Comparison of ENCODE assay signal across 31 cellular contexts in genomic region chr5:94847726-94848125, GRCh38.
"Had no signal": no experiment of that assay in that cellular context is flagged by ENCODE, and none has a peak within 500 bp of the region (broad histone marks: within the 10 kb centered on the region; RNA-seq: fewer than 3 reads in every experiment).

No MANE protein-coding gene starts in this region.

- H2AFZ ChIP-seq: PC-9 had no signal

- H3K27ac ChIP-seq: ascending aorta, cardiac muscle cell, colonic mucosa, PC-9, RWPE1, WERI-Rb-1 had no signal

- DNase-seq: activated CD4-positive, alpha-beta T cell treated with anti-CD3 and anti-CD28 coated beads, Interleukin-2, amount 10 ng/mL, durations not matched to agents 24 days and 14 days; activated CD4-positive, alpha-beta T cell treated with anti-CD3 and anti-CD28 coated beads, Interleukin-2, amount 50 U/mL, for 4 hours; activated gamma-delta T cell; activated naive CD4-positive, alpha-beta T cell treated with Interleukin-2 at 50 U/mL for 16 hours; activated naive CD8-positive, alpha-beta T cell treated with anti-CD3 and anti-CD28 coated beads, Interleukin-2, amount 10 ng/mL, durations not matched to agents 7 days and 5 days; activated T-cell treated with anti-CD3 and anti-CD28 coated beads, Interleukin-2, amount 50 U/mL, for 24 hours; amygdala; colonic mucosa; KBM-7; MM.1S; MV-4-11; NCI-H1092 treated with DMSO at 0.1 percent for 48 hours; NCI-H1694; NCI-H1930; NCI-H2081 treated with DMSO at 0.1 percent for 48 hours; NCI-H345; NCI-H524 treated with DMSO at 0.1 percent for 48 hours; PC-9; SIG-M5; T-cell; T-helper 9 cell; WERI-Rb-1 had no signal

- H3K9me3 ChIP-seq: ascending aorta, colonic mucosa had no signal

- H3K4me3 ChIP-seq: ascending aorta, cardiac muscle cell, colonic mucosa, PC-9 had no signal

- H3K4me1 ChIP-seq: ascending aorta, colonic mucosa had no signal

- H3K4me2 ChIP-seq: PC-9 had no signal

- H3K4me1 Mint-ChIP-seq: activated naive CD4-positive, alpha-beta T cell treated with anti-CD3 and anti-CD28 coated beads, Interleukin-2, amount 50 U/mL, for 24 hours; activated naive CD8-positive, alpha-beta T cell treated with anti-CD3 and anti-CD28 coated beads, Interleukin-2, amount 10 ng/mL, durations not matched to agents 7 days and 5 days; central memory CD8-positive, alpha-beta T cell had no signal

- H3K36me3 ChIP-seq: ascending aorta, cardiac muscle cell, colonic mucosa, WERI-Rb-1 had no signal

- H3K4me3 Mint-ChIP-seq: activated CD4-positive, alpha-beta T cell treated with anti-CD3 and anti-CD28 coated beads, Interleukin-2, amount 10 ng/mL, durations not matched to agents 24 days and 14 days; activated CD8-positive, alpha-beta T cell treated with anti-CD3 and anti-CD28 coated beads for 36 hours; activated naive CD4-positive, alpha-beta T cell treated with anti-CD3 and anti-CD28 coated beads, Interleukin-2, amount 50 U/mL, for 24 hours; activated naive CD8-positive, alpha-beta T cell treated with anti-CD3 and anti-CD28 coated beads, Interleukin-2, amount 10 ng/mL, durations not matched to agents 7 days and 5 days; activated T-cell treated with anti-CD3 and anti-CD28 coated beads, Interleukin-2, amount 50 U/mL, for 24 hours; central memory CD8-positive, alpha-beta T cell; T-cell had no signal

- H3K27me3 ChIP-seq: ascending aorta, cardiac muscle cell, colonic mucosa had no signal

- H3K27ac Mint-ChIP-seq: activated CD4-positive, alpha-beta T cell treated with anti-CD3 and anti-CD28 coated beads, Interleukin-2, amount 10 ng/mL, durations not matched to agents 24 days and 14 days; activated CD8-positive, alpha-beta T cell treated with anti-CD3 and anti-CD28 coated beads for 36 hours; activated naive CD4-positive, alpha-beta T cell treated with anti-CD3 and anti-CD28 coated beads, Interleukin-2, amount 50 U/mL, for 24 hours; activated naive CD8-positive, alpha-beta T cell treated with anti-CD3 and anti-CD28 coated beads, Interleukin-2, amount 10 ng/mL, durations not matched to agents 7 days and 5 days; activated T-cell treated with anti-CD3 and anti-CD28 coated beads, Interleukin-2, amount 50 U/mL, for 24 hours; activated T-helper 2 cell treated with anti-CD3 and anti-CD28 coated beads, Interferon-gamma antibody, Interleukin-2, Interleukin-4, amounts not matched to agents 10 μg/mL and 5 μg/mL and 100 μg/mL, durations not matched to agents 14 hours and 24 hours and 36 hours; T-cell had no signal

- H3K36me3 Mint-ChIP-seq: activated naive CD4-positive, alpha-beta T cell treated with anti-CD3 and anti-CD28 coated beads, Interleukin-2, amount 50 U/mL, for 24 hours; activated naive CD8-positive, alpha-beta T cell treated with anti-CD3 and anti-CD28 coated beads, Interleukin-2, amount 10 ng/mL, durations not matched to agents 7 days and 5 days; T-cell had no signal

- H3K27me3 Mint-ChIP-seq: activated naive CD4-positive, alpha-beta T cell treated with anti-CD3 and anti-CD28 coated beads, Interleukin-2, amount 50 U/mL, for 24 hours; activated naive CD8-positive, alpha-beta T cell treated with anti-CD3 and anti-CD28 coated beads, Interleukin-2, amount 10 ng/mL, durations not matched to agents 7 days and 5 days; activated T-cell treated with anti-CD3 and anti-CD28 coated beads, Interleukin-2, amount 50 U/mL, for 24 hours; central memory CD8-positive, alpha-beta T cell; T-cell had no signal

- ATAC-seq: Right ventricle myocardium inferior, SK-N-SH treated with all-trans-retinoic acid at 6 μM for 48 hours, T-cell had no signal

- H3K9me3 Mint-ChIP-seq: activated CD4-positive, alpha-beta T cell treated with anti-CD3 and anti-CD28 coated beads, Interleukin-2, amount 10 ng/mL, durations not matched to agents 24 days and 14 days; activated CD8-positive, alpha-beta T cell treated with anti-CD3 and anti-CD28 coated beads for 36 hours; activated naive CD4-positive, alpha-beta T cell treated with anti-CD3 and anti-CD28 coated beads, Interleukin-2, amount 50 U/mL, for 24 hours; activated naive CD8-positive, alpha-beta T cell treated with anti-CD3 and anti-CD28 coated beads, Interleukin-2, amount 10 ng/mL, durations not matched to agents 7 days and 5 days; activated T-cell treated with anti-CD3 and anti-CD28 coated beads, Interleukin-2, amount 50 U/mL, for 24 hours; activated T-helper 2 cell treated with anti-CD3 and anti-CD28 coated beads, Interferon-gamma antibody, Interleukin-2, Interleukin-4, amounts not matched to agents 10 μg/mL and 5 μg/mL and 100 μg/mL, durations not matched to agents 14 hours and 24 hours and 36 hours; central memory CD8-positive, alpha-beta T cell; T-cell had no signal
